In the genomic region with DNA sequence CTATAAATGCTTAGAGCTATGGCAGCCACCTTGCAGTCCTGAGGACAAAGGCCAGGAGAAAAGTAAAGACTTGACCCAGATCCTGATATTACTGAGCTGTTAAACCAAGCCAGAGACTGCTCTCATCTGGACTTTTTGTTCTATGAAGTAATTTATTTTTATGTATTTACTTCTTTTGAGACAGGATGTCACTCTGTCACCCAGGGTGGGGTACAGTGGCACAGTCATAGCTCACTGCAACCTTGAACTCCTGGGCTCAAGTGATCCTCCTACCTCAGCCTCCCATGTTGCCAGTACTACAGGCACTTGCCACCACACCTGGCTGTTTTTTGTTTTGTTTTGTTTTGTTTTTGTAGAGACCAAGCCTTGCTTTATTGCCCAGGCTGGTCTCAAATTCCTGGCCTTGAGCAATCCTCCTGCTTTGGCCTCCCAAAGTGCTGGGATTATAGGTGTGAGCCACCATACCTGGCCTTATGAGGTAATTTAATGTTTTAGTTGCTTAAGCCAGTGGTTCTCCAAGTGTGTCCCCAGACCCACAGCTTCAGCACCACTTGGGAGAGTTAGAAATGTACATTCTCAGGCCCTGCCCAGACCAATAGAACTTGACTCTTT, we compare ENCODE assay signal across 20 cellular contexts.
A peak's percentile ranks its signal among the peaks of the same experiment; 100 is the strongest.
DNase-seq lines count a peak whose midpoint lies in the region; ATAC-seq, FAIRE-seq and TF ChIP-seq lines count a peak whose summit lies in the region.
"Had no signal": no experiment of that assay in that cellular context is flagged by ENCODE, and none has a peak within 500 bp of the region (broad histone marks: within the 10 kb centered on the region; RNA-seq: fewer than 3 reads in every experiment).

No MANE protein-coding gene starts in this region.

- H3K9me3 ChIP-seq in HepG2 (ENCODE audit: low read length): no peaks in the 10 kb centered on the region
- H3K9me3 ChIP-seq in right lobe of liver: no peaks in the 10 kb centered on the region
- H3K9me3 ChIP-seq in tibial artery: no peaks in the 10 kb centered on the region
- H3K9me3 ChIP-seq: A549, Caco-2 had no signal

- DNase-seq in HepG2 (ENCODE audit: low spot score) (no peak), right lobe of liver (no peak), left colon (no peak), tibial artery (no peak), T-helper 2 cell (no peak), midbrain (lab: John Stamatoyannopoulos, UW) (no peak), retina (no peak)
- DNase-seq: AML-193; Caco-2; CD4-positive, alpha-beta T cell; DMS79 treated with DMSO at 0.1 percent for 48 hours; GF-D8; GOT3; H7 had no signal

- POLR2A ChIA-PET in HepG2 (lab: Yijun Ruan, JAX): no interaction called here

- H4K20me1 ChIP-seq in HepG2 (ENCODE audit: insufficient read depth, low read length): no peaks in the 10 kb centered on the region

- H3K27ac ChIP-seq in HepG2 (ENCODE audit: extremely low read length, insufficient read depth, low read length) (no peak overlapping the region), right lobe of liver (no peak overlapping the region), tibial artery (peak overlapping the region; percentile 67 to 68)
- H3K27ac ChIP-seq: 22Rv1, A549, C4-2B, HL-60 had no signal

- CTCF ChIA-PET in HepG2 (lab: Yijun Ruan, JAX; ENCODE audit: low intra/inter-chr PET ratio, low total read pairs): no interaction called here

- H3K4me3 ChIP-seq in HepG2 (replicated peaks in 1 of 3; ENCODE audit: insufficient read depth in 1 of 3, low read depth in 2 of 3, low read length in 3 of 3) (no peak overlapping the region), right lobe of liver (no peak overlapping the region), tibial artery (no peak overlapping the region)
- H3K4me3 ChIP-seq: A549 had no signal

- H3K4me2 ChIP-seq in HepG2 (ENCODE audit: low read depth, low read length): no peak overlapping the region
- H3K4me2 ChIP-seq: A549 had no signal

- no TSS peak for BruUV-seq in HepG2 (replicated peaks; lab: Mats Ljungman, UMichigan)

- no peaks in the 10 kb centered on the region for H3K79me2 ChIP-seq in HepG2 (ENCODE audit: insufficient read depth, low read length)

- intact Hi-C loops in HepG2 (cut with micrococcal nuclease; ENCODE audit: unreplicated experiment): no loop called here
- intact Hi-C loops in right lobe of liver (cut with DNase I): no loop called here
- intact Hi-C loops in left colon (cut with DNase I, micrococcal nuclease): no loop called here
- intact Hi-C loops in tibial artery (cut with DNase I; ENCODE audit: low total_unique reads): no loop called here

- peaks cover 3 to 6% of the 10 kb centered on the region in 2 experiments; a peak in 2 of 5 replicates for H3K27me3 ChIP-seq in HepG2 (ENCODE audit: control insufficient read depth in 1 of 2, insufficient read depth in 2 of 2, low read length in 2 of 2)
- H3K27me3 ChIP-seq in right lobe of liver: no peaks in the 10 kb centered on the region
- no peaks in the 10 kb centered on the region for H3K27me3 ChIP-seq in tibial artery

- in situ Hi-C loops in HepG2 (cut with HindIII; ENCODE audit: extremely low pct_ligation_motif_present, low pct_unique_long_range_greater_than_20kb): no loop called here

- TF ChIP-seq CTCF in HepG2 (CRISPR knock-in tag; IDR thresholded peaks at IDR 0.05) (no peak), right lobe of liver (IDR thresholded peaks at IDR 0.05) (no peak), tibial artery (IDR thresholded peaks at IDR 0.05) (no peak)

- no peak for FAIRE-seq in HepG2 (lab: Jason Lieb, UNC)
- FAIRE-seq: A549, D721Med had no signal

- no peak for TF ChIP-seq POLR2A in HepG2 (IDR thresholded peaks at IDR 0.05; ENCODE audit: insufficient read depth in 1 of 2, low read depth in 2 of 2, low read length in 2 of 2)
- no peak for TF ChIP-seq POLR2A in right lobe of liver (IDR thresholded peaks at IDR 0.05)

- no peak overlapping the region for H3K9ac ChIP-seq in HepG2 (ENCODE audit: insufficient read depth, low read depth, low read length)

- TF ChIP-seq EP300 in HepG2 (IDR thresholded peaks at IDR 0.05; ENCODE audit: low read depth in 2 of 2, low read length in 2 of 2) (no peak), HepG2 (CRISPR knock-in tag; IDR thresholded peaks at IDR 0.05; ENCODE audit: borderline replicate concordance) (no peak)

- no peak for TF ChIP-seq RAD21 in HepG2 (CRISPR knock-in tag; IDR thresholded peaks at IDR 0.05)

- H2AFZ ChIP-seq in HepG2 (ENCODE audit: low read length): no peak overlapping the region

- H3K36me3 ChIP-seq in HepG2 (replicated peaks in 1 of 2; ENCODE audit: control insufficient read depth in 1 of 2, insufficient read depth in 2 of 2, low read length in 2 of 2) (no peaks in the 10 kb centered on the region), right lobe of liver (no peaks in the 10 kb centered on the region), tibial artery (no peaks in the 10 kb centered on the region)

- H3K4me1 ChIP-seq in HepG2 (ENCODE audit: insufficient read depth, low read length) (peaks cover 34% of the 10 kb centered on the region), right lobe of liver (peaks cover 0 to 6% (median 0%) of the 10 kb centered on the region in 4 donors), tibial artery (peaks cover 0 to 80% (median 38%) of the 10 kb centered on the region in 4 donors)
- H3K4me1 ChIP-seq: A549 had no signal

- ATAC-seq in HepG2 (no peak), right lobe of liver (no peak), left colon (peak; percentile 67)
- ATAC-seq: A549, HCT116 had no signal

TF ChIP-seq in HepG2, 621 proteins besides CTCF, POLR2A, EP300 and RAD21:
- TF ChIP-seq, protein P1, sequence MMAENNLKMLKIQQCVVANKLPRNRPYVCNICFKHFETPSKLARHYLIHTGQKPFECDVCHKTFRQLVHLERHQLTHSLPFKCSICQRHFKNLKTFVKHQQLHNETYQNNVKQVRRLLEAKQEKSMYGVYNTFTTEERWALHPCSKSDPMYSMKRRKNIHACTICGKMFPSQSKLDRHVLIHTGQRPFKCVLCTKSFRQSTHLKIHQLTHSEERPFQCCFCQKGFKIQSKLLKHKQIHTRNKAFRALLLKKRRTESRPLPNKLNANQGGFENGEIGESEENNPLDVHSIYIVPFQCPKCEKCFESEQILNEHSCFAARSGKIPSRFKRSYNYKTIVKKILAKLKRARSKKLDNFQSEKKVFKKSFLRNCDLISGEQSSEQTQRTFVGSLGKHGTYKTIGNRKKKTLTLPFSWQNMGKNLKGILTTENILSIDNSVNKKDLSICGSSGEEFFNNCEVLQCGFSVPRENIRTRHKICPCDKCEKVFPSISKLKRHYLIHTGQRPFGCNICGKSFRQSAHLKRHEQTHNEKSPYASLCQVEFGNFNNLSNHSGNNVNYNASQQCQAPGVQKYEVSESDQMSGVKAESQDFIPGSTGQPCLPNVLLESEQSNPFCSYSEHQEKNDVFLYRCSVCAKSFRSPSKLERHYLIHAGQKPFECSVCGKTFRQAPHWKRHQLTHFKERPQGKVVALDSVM (CRISPR knock-in tag; IDR thresholded peaks at IDR 0.05): peak; percentile 66
- TF ChIP-seq FOXP1 (IDR thresholded peaks at IDR 0.05) (no peak), FOXP1 (CRISPR knock-in tag; IDR thresholded peaks at IDR 0.05) (no peak), NFATC3 (CRISPR knock-in tag; IDR thresholded peaks at IDR 0.05) (no peak), HOXD1 (CRISPR knock-in tag; IDR thresholded peaks at IDR 0.05) (no peak)
- TF ChIP-seq, protein P2, sequence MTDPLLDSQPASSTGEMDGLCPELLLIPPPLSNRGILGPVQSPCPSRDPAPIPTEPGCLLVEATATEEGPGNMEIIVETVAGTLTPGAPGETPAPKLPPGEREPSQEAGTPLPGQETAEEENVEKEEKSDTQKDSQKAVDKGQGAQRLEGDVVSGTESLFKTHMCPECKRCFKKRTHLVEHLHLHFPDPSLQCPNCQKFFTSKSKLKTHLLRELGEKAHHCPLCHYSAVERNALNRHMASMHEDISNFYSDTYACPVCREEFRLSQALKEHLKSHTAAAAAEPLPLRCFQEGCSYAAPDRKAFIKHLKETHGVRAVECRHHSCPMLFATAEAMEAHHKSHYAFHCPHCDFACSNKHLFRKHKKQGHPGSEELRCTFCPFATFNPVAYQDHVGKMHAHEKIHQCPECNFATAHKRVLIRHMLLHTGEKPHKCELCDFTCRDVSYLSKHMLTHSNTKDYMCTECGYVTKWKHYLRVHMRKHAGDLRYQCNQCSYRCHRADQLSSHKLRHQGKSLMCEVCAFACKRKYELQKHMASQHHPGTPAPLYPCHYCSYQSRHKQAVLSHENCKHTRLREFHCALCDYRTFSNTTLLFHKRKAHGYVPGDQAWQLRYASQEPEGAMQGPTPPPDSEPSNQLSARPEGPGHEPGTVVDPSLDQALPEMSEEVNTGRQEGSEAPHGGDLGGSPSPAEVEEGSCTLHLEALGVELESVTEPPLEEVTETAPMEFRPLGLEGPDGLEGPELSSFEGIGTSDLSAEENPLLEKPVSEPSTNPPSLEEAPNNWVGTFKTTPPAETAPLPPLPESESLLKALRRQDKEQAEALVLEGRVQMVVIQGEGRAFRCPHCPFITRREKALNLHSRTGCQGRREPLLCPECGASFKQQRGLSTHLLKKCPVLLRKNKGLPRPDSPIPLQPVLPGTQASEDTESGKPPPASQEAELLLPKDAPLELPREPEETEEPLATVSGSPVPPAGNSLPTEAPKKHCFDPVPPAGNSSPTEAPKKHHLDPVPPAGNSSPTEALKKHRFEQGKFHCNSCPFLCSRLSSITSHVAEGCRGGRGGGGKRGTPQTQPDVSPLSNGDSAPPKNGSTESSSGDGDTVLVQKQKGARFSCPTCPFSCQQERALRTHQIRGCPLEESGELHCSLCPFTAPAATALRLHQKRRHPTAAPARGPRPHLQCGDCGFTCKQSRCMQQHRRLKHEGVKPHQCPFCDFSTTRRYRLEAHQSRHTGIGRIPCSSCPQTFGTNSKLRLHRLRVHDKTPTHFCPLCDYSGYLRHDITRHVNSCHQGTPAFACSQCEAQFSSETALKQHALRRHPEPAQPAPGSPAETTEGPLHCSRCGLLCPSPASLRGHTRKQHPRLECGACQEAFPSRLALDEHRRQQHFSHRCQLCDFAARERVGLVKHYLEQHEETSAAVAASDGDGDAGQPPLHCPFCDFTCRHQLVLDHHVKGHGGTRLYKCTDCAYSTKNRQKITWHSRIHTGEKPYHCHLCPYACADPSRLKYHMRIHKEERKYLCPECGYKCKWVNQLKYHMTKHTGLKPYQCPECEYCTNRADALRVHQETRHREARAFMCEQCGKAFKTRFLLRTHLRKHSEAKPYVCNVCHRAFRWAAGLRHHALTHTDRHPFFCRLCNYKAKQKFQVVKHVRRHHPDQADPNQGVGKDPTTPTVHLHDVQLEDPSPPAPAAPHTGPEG (CRISPR knock-in tag; IDR thresholded peaks at IDR 0.05): no peak

Comparison
In these comparisons a context has a peak if more than half of its experiments do, and no peak if none do; other contexts are left out.
1. H3K27ac ChIP-seq: peak in tibial artery (2 of 2); none in HepG2 (single experiment) and right lobe of liver (0 of 3).